1 cellular context compared by ENCODE assay signal in genomic region chr10:100392686-100393003, GRCh38.
A peak's percentile ranks its signal among the peaks of the same experiment; 100 is the strongest.
TF ChIP-seq lines count a peak whose summit lies in the region.

No MANE protein-coding gene starts in this region.

TF ChIP-seq in HepG2, 621 proteins besides CTCF, POLR2A, EP300 and RAD21 (continued from another document):
- TF ChIP-seq, protein P1, sequence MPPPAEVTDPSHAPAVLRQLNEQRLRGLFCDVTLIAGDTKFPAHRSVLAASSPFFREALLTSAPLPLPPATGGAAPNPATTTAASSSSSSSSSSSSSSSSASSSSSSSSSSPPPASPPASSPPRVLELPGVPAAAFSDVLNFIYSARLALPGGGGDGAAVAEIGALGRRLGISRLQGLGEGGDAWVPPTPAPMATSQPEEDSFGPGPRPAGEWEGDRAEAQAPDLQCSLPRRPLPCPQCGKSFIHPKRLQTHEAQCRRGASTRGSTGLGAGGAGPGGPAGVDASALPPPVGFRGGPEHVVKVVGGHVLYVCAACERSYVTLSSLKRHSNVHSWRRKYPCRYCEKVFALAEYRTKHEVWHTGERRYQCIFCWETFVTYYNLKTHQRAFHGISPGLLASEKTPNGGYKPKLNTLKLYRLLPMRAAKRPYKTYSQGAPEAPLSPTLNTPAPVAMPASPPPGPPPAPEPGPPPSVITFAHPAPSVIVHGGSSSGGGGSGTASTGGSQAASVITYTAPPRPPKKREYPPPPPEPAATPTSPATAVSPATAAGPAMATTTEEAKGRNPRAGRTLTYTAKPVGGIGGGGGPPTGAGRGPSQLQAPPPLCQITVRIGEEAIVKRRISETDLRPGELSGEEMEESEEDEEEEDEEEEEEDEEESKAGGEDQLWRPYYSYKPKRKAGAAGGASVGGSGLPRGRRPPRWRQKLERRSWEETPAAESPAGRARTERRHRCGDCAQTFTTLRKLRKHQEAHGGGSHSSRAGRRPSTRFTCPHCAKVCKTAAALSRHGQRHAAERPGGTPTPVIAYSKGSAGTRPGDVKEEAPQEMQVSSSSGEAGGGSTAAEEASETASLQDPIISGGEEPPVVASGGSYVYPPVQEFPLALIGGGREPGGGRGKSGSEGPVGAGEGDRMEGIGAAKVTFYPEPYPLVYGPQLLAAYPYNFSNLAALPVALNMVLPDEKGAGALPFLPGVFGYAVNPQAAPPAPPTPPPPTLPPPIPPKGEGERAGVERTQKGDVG (CRISPR knock-in tag; IDR thresholded peaks at IDR 0.05; ENCODE audit: borderline replicate concordance): no peak
- TF ChIP-seq ZFP82 (CRISPR knock-in tag; IDR thresholded peaks at IDR 0.05; ENCODE audit: borderline replicate concordance): 0 out of 2 replicates have a peak, but pooled peaks have one; percentile 47
- 0 out of 2 replicates have a peak, but pooled peaks have one; percentile 28 for TF ChIP-seq CHD4 (IDR thresholded peaks at IDR 0.05; ENCODE audit: borderline replicate concordance, low read length)
